8 cellular contexts compared by ENCODE assay signal in the genomic region with DNA sequence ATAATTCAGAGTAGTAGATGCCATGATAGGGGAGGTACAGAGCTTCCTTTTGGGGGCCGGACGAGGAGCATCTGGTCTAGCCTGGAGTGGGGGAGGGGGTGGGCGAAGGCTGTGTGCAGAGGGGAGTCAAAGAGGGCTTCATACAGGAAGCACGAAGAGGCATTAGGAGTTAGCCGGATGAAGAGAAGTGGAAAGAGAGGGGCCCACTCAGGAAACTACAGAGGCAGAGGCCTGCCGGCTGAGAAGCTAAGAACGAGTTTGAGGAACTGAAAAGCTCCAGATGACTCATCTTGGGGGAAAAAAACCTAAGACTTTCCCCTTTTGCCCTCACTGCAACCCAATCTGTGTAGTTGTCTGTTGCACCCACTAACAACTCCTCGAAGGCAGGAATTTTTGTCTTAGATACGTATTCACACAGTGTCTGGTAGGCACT. TPM values are rescaled to one million over a fixed set of nuclear protein-coding genes. Genes with fewer than 3 reads are reported as not detected.
DNase-seq lines count a peak whose midpoint lies in the region; ATAC-seq, FAIRE-seq and TF ChIP-seq lines count a peak whose summit lies in the region.

No MANE protein-coding gene starts in this region.

- no peaks in the 10 kb centered on the region for H3K9me2 ChIP-seq in OCI-LY1 (ENCODE audit: low read depth, low read length)

- H3K27ac ChIP-seq in AG04450 (ENCODE audit: low read depth, low read length) (peak overlapping the region; percentile 96), OCI-LY1 (ENCODE audit: low read depth, low read length, poor library complexity, severe bottlenecking) (peak overlapping the region; percentile 97)

- H3K4me1 ChIP-seq in OCI-LY1 (ENCODE audit: insufficient read depth, low read length, severe bottlenecking): peaks cover 32% of the 10 kb centered on the region

- H3K36me3 ChIP-seq in OCI-LY1 (ENCODE audit: insufficient read depth, low read length): peaks cover 21% of the 10 kb centered on the region

- POLR2A ChIA-PET in AG04450 (lab: Yijun Ruan, JAX): interaction anchor here (0.6 to 1.9 kb wide), 18 partner anchors 8 to 616 kb away, joined by 3 to 18 read pairs (median 5); a partner anchor contains a TSS

- H3K79me2 ChIP-seq in OCI-LY1 (ENCODE audit: insufficient read depth, low read length): peaks cover 9% of the 10 kb centered on the region

- peaks cover 57% of the 10 kb centered on the region for H3K36me3 Mint-ChIP-seq in activated T-helper 17 cell treated with anti-CD3 and anti-CD28 coated beads, Interleukin-2, amount 50 U/mL, for 72 hours (ENCODE audit: low read depth)
- peaks cover 4% of the 10 kb centered on the region for H3K36me3 Mint-ChIP-seq in progenitor cell of endocrine pancreas (ENCODE audit: insufficient read depth)

- H3K9me3 ChIP-seq in AG04450 (ENCODE audit: control insufficient read depth, insufficient read depth, low read length): no peaks in the 10 kb centered on the region
- no peaks in the 10 kb centered on the region for H3K9me3 ChIP-seq in OCI-LY1 (ENCODE audit: low read length)

- no peaks in the 10 kb centered on the region for H3F3A ChIP-seq in OCI-LY1 (ENCODE audit: insufficient read depth, low read length)

- H3K9ac ChIP-seq in OCI-LY1 (ENCODE audit: low read length): peak overlapping the region; percentile 80

- DNase-seq in AG04450 (ENCODE audit: low read depth, low spot score) (peak; percentile 42), globus pallidus (ENCODE audit: low spot score) (peak; percentile 64), progenitor cell of endocrine pancreas (ENCODE audit: low spot score, unreplicated experiment) (no peak), urothelium cell line (ENCODE audit: low spot score) (peak; percentile 45)

- no peak for FAIRE-seq in urothelium cell line (lab: Jason Lieb, UNC)

- CTCF ChIA-PET in AG04450 (lab: Charles Lee): interaction anchor here (1.1 to 1.8 kb wide), 3 partner anchors 29 to 85 kb away, joined by 3 to 7 read pairs (median 4); a partner anchor contains a TSS

- TF ChIP-seq CTCF in AG04450 (IDR thresholded peaks at IDR 0.05; ENCODE audit: low read depth, low read length) (no peak), OCI-LY1 (IDR thresholded peaks at IDR 0.05; ENCODE audit: low read length) (no peak), progenitor cell of endocrine pancreas (IDR thresholded peaks at IDR 0.05; ENCODE audit: unreplicated experiment) (no peak)

- no peaks in the 10 kb centered on the region; the same call in 1 of the 2 replicates for H4K20me1 ChIP-seq in OCI-LY1 (ENCODE audit: insufficient read depth, low read length)

- H3K4me2 ChIP-seq in OCI-LY1 (ENCODE audit: low read length): peak overlapping the region; percentile 90

- H3K4me1 Mint-ChIP-seq in activated T-helper 17 cell treated with anti-CD3 and anti-CD28 coated beads, Interleukin-2, amount 50 U/mL, for 72 hours: peaks cover 27% of the 10 kb centered on the region
- peaks cover 23% of the 10 kb centered on the region for H3K4me1 Mint-ChIP-seq in progenitor cell of endocrine pancreas (ENCODE audit: low read depth)

- ATAC-seq in HG03066 (IDR thresholded peaks at IDR 0.05; ENCODE audit: low read depth, unreplicated experiment): peak; percentile 57
- peak; percentile 58 for ATAC-seq in activated T-helper 17 cell treated with anti-CD3 and anti-CD28 coated beads, Interleukin-2, amount 50 U/mL, for 72 hours (replicated peaks)

- no peak overlapping the region for H2AFZ ChIP-seq in OCI-LY1 (ENCODE audit: low read length)

- TF ChIP-seq POLR2A in GM18526 (IDR thresholded peaks at IDR 0.05; ENCODE audit: extremely low read depth, insufficient read length): peak; percentile 1

- H3K27me3 ChIP-seq in AG04450 (ENCODE audit: control insufficient read depth, insufficient read depth, low read length): peaks cover 2% of the 10 kb centered on the region
- no peaks in the 10 kb centered on the region for H3K27me3 ChIP-seq in OCI-LY1 (ENCODE audit: insufficient read depth, low read length)

- peak overlapping the region; percentile 92 for H3K4me3 Mint-ChIP-seq in activated T-helper 17 cell treated with anti-CD3 and anti-CD28 coated beads, Interleukin-2, amount 50 U/mL, for 72 hours
- H3K4me3 Mint-ChIP-seq in progenitor cell of endocrine pancreas (ENCODE audit: low read depth): peak overlapping the region; percentile 99

- H3K4me3 ChIP-seq in AG04450 (ENCODE audit: low read depth, low read length) (peak overlapping the region; percentile 76), OCI-LY1 (ENCODE audit: low read depth, low read length, poor library complexity, severe bottlenecking) (peak overlapping the region; percentile 73)

- H3K9me3 Mint-ChIP-seq in activated T-helper 17 cell treated with anti-CD3 and anti-CD28 coated beads, Interleukin-2, amount 50 U/mL, for 72 hours: no peaks in the 10 kb centered on the region
- no peaks in the 10 kb centered on the region for H3K9me3 Mint-ChIP-seq in progenitor cell of endocrine pancreas (ENCODE audit: low read depth)

- no peaks in the 10 kb centered on the region for H3K27me3 Mint-ChIP-seq in activated T-helper 17 cell treated with anti-CD3 and anti-CD28 coated beads, Interleukin-2, amount 50 U/mL, for 72 hours
- no peaks in the 10 kb centered on the region for H3K27me3 Mint-ChIP-seq in progenitor cell of endocrine pancreas

- H3K27ac Mint-ChIP-seq in activated T-helper 17 cell treated with anti-CD3 and anti-CD28 coated beads, Interleukin-2, amount 50 U/mL, for 72 hours: peak overlapping the region; percentile 97
- H3K27ac Mint-ChIP-seq in progenitor cell of endocrine pancreas: peak overlapping the region; percentile 99

RNA-seq across cellular contexts. Expression of a gene that starts 0.7 kb away (rescaled TPM):
- polyA plus RNA-seq in AG04450 (2011; rRNA removed): 38.4 and 39.2 TPM in 2 replicates
- 26.7 and 31.5 TPM in 2 replicates for polyA minus RNA-seq in AG04450 (2011; rRNA and poly(A)+ RNA removed)
- 10 to 100 TPM; 28.5 to 30.5 TPM for total RNA-seq in activated T-helper 17 cell treated with anti-CD3 and anti-CD28 coated beads, Interleukin-2, amount 50 U/mL, for 72 hours
- total RNA-seq in progenitor cell of endocrine pancreas: 61.5 and 64.1 TPM in 2 replicates

RNA-seq across cellular contexts. Expression of a gene that starts 14.1 kb away (rescaled TPM):
- polyA plus RNA-seq in AG04450 (2011; rRNA removed): not detected in 2 replicates
- not detected in 2 replicates for polyA minus RNA-seq in AG04450 (2011; rRNA and poly(A)+ RNA removed)
- total RNA-seq in activated T-helper 17 cell treated with anti-CD3 and anti-CD28 coated beads, Interleukin-2, amount 50 U/mL, for 72 hours: not detected
- total RNA-seq in progenitor cell of endocrine pancreas: not detected in 2 replicates

RNA-seq across cellular contexts. Expression of a gene that starts 30.6 kb away (rescaled TPM):
- 0.07 TPM in 1 of 2 replicates, not detected in the other for polyA plus RNA-seq in AG04450 (2011; rRNA removed)
- 0.55 TPM in 1 of 2 replicates, not detected in the other for polyA minus RNA-seq in AG04450 (2011; rRNA and poly(A)+ RNA removed)
- total RNA-seq in activated T-helper 17 cell treated with anti-CD3 and anti-CD28 coated beads, Interleukin-2, amount 50 U/mL, for 72 hours: under 1 TPM; 0.24 to 0.30 TPM
- 1.3 and 1.7 TPM in 2 replicates for total RNA-seq in progenitor cell of endocrine pancreas

RNA-seq across cellular contexts. Expression of a gene that starts 49.0 kb away (rescaled TPM):
- polyA plus RNA-seq in AG04450 (2011; rRNA removed): 6.8 and 7.4 TPM in 2 replicates
- polyA minus RNA-seq in AG04450 (2011; rRNA and poly(A)+ RNA removed): 11.2 and 11.8 TPM in 2 replicates
- 10 to 100 TPM in 1 of 2 donors, 1 to 10 TPM in 1; 9.6 to 16.4 TPM for total RNA-seq in activated T-helper 17 cell treated with anti-CD3 and anti-CD28 coated beads, Interleukin-2, amount 50 U/mL, for 72 hours
- total RNA-seq in progenitor cell of endocrine pancreas: 29.8 and 32.3 TPM in 2 replicates

RNA-seq across cellular contexts. Expression of a gene that starts 50.5 kb away (rescaled TPM):
- 45.0 and 48.5 TPM in 2 replicates for polyA plus RNA-seq in AG04450 (2011; rRNA removed)
- polyA minus RNA-seq in AG04450 (2011; rRNA and poly(A)+ RNA removed): 26.1 and 28.7 TPM in 2 replicates
- total RNA-seq in activated T-helper 17 cell treated with anti-CD3 and anti-CD28 coated beads, Interleukin-2, amount 50 U/mL, for 72 hours: 100 to 1,000 TPM; 116 to 150 TPM
- total RNA-seq in progenitor cell of endocrine pancreas: 82.8 and 88.9 TPM in 2 replicates
